ENCODE assay signal across 11 cellular contexts in genomic region chr7:5696346-5697100, GRCh38.
A peak's percentile ranks its signal among the peaks of the same experiment; 100 is the strongest.
DNase-seq lines count a peak whose midpoint lies in the region; ATAC-seq and TF ChIP-seq lines count a peak whose summit lies in the region.
"Had no signal": no experiment of that assay in that cellular context is flagged by ENCODE, and none has a peak within 500 bp of the region (broad histone marks: within the 10 kb centered on the region; RNA-seq: fewer than 3 reads in every experiment).

No MANE protein-coding gene starts in this region.

- no peak overlapping the region for H3K27ac ChIP-seq in BLaER1
- H3K27ac ChIP-seq in OCI-LY1 (ENCODE audit: low read depth, low read length, poor library complexity, severe bottlenecking) = peak overlapping the region; percentile 90
- H3K27ac ChIP-seq in esophagus (ENCODE audit: low read depth in 2 of 2, low read length in 1 of 2) = peak overlapping the region; percentile 85 to 86
- H3K27ac ChIP-seq in parathyroid adenoma = peak overlapping the region; percentile 99
- H3K27ac ChIP-seq: epithelial cell of prostate had no signal

- no peaks in the 10 kb centered on the region for H3K27me3 ChIP-seq in BLaER1
- no peaks in the 10 kb centered on the region for H3K27me3 ChIP-seq in OCI-LY1 (ENCODE audit: insufficient read depth, low read length)
- no peaks in the 10 kb centered on the region for H3K27me3 ChIP-seq in esophagus (ENCODE audit: control insufficient read depth in 1 of 2, insufficient read depth in 2 of 2, low read length in 2 of 2)
- H3K27me3 ChIP-seq in parathyroid adenoma (ENCODE audit: control insufficient read depth, insufficient read depth, low read length) = no peaks in the 10 kb centered on the region

- H3K36me3 ChIP-seq in BLaER1 (peaks cover 35% of the 10 kb centered on the region), OCI-LY1 (ENCODE audit: insufficient read depth, low read length) (peaks cover 21% of the 10 kb centered on the region), esophagus (ENCODE audit: control insufficient read depth in 2 of 2, insufficient read depth in 2 of 2, low read length in 1 of 2) (peaks cover 0 to 9% of the 10 kb centered on the region in 2 donors), parathyroid adenoma (ENCODE audit: control insufficient read depth, insufficient read depth, low read length) (no peaks in the 10 kb centered on the region)

- no peak for ATAC-seq in GM19328 (IDR thresholded peaks at IDR 0.05; ENCODE audit: unreplicated experiment)

- no peak overlapping the region for H3K4me3 ChIP-seq in BLaER1
- H3K4me3 ChIP-seq in OCI-LY1 (ENCODE audit: low read depth, low read length, poor library complexity, severe bottlenecking) = peak overlapping the region; percentile 54
- H3K4me3 ChIP-seq in esophagus (ENCODE audit: low read depth in 1 of 2, low read length in 2 of 2) = no peak overlapping the region
- no peak overlapping the region for H3K4me3 ChIP-seq in parathyroid adenoma (ENCODE audit: low read depth, low read length)

- WGBS in esophagus, 2 donors = 76 to 77% methylated on average over 17 of the region's 17 CpGs

- no peaks in the 10 kb centered on the region for H3F3A ChIP-seq in OCI-LY1 (ENCODE audit: insufficient read depth, low read length)

- no peaks in the 10 kb centered on the region for H3K9me3 ChIP-seq in BLaER1
- no peaks in the 10 kb centered on the region for H3K9me3 ChIP-seq in OCI-LY1 (ENCODE audit: low read length)
- H3K9me3 ChIP-seq in esophagus (ENCODE audit: control insufficient read depth in 2 of 2, insufficient read depth in 1 of 2, low read depth in 1 of 2, low read length in 1 of 2) = no peaks in the 10 kb centered on the region
- H3K9me3 ChIP-seq in parathyroid adenoma (ENCODE audit: control insufficient read depth, low read length) = no peaks in the 10 kb centered on the region

- H3K9ac ChIP-seq in BLaER1 (peak overlapping the region; percentile 39; the same call in 1 of the 2 replicates), OCI-LY1 (ENCODE audit: low read length) (peak overlapping the region; percentile 66; the same call in 1 of the 2 replicates), parathyroid adenoma (no peak overlapping the region)

- H3K9me2 ChIP-seq in OCI-LY1 (ENCODE audit: low read depth, low read length) = no peaks in the 10 kb centered on the region

- POLR2A ChIA-PET in HEK293T (lab: Yijun Ruan, JAX) = no interaction called here

- H2AFZ ChIP-seq in OCI-LY1 (ENCODE audit: low read length) = no peak overlapping the region
- H2AFZ ChIP-seq in parathyroid adenoma = no peak overlapping the region

- CTCF ChIA-PET in HEK293T (lab: Yijun Ruan, JAX) = interaction anchor here (1.0 kb wide), 1 partner anchor 8 kb away, joined by 3 read pairs; no protein-coding TSS in a partner anchor

- no peaks in the 10 kb centered on the region for H3K79me2 ChIP-seq in OCI-LY1 (ENCODE audit: insufficient read depth, low read length)
- peaks cover 9% of the 10 kb centered on the region for H3K79me2 ChIP-seq in parathyroid adenoma

- peak overlapping the region; percentile 85 for H3K4me2 ChIP-seq in BLaER1
- H3K4me2 ChIP-seq in OCI-LY1 (ENCODE audit: low read length) = peak overlapping the region; percentile 65; the same call in 1 of the 2 replicates
- H3K4me2 ChIP-seq in parathyroid adenoma (ENCODE audit: low read length) = peak overlapping the region; percentile 26

- DNase-seq in LoVo (ENCODE audit: low spot score) (no peak), HEK293T (ENCODE audit: extremely low spot score) (no peak), NCI-H1417 treated with DMSO at 0.1 percent for 48 hours (lab: John Stamatoyannopoulos, UW) (no peak)
- DNase-seq: mesendoderm, NCI-H1417 had no signal

- H3K4me1 ChIP-seq in BLaER1 (peaks cover 91% of the 10 kb centered on the region), OCI-LY1 (ENCODE audit: insufficient read depth, low read length, severe bottlenecking) (peaks cover 95% of the 10 kb centered on the region), esophagus (ENCODE audit: control insufficient read depth in 2 of 2, insufficient read depth in 2 of 2, low read length in 1 of 2) (peaks cover 0 to 8% of the 10 kb centered on the region in 2 donors), parathyroid adenoma (peaks cover 91% of the 10 kb centered on the region)

- peaks cover 100% of the 10 kb centered on the region for H4K20me1 ChIP-seq in BLaER1
- no peaks in the 10 kb centered on the region for H4K20me1 ChIP-seq in OCI-LY1 (ENCODE audit: insufficient read depth, low read length)

- TF ChIP-seq CTCF in OCI-LY1 (IDR thresholded peaks at IDR 0.05; ENCODE audit: low read length) (no peak), parathyroid adenoma (IDR thresholded peaks at IDR 0.05) (no peak)

TF ChIP-seq in HEK293T, 16 proteins besides CTCF, POLR2A, EP300 and RAD21:
- no peak for TF ChIP-seq BHLHE40 (IDR thresholded peaks at IDR 0.05; ENCODE audit: borderline replicate concordance)
- TF ChIP-seq ELF4 (IDR thresholded peaks at IDR 0.05) = no peak
- TF ChIP-seq PKNOX1 (IDR thresholded peaks at IDR 0.05) = no peak
- TF ChIP-seq LEF1 (IDR thresholded peaks at IDR 0.05; ENCODE audit: borderline replicate concordance) = no peak
- TF ChIP-seq L3MBTL2 (conservative IDR thresholded peaks at IDR 0.05) = no peak
- no peak for TF ChIP-seq SUZ12 (IDR thresholded peaks at IDR 0.05)
- TF ChIP-seq FOXM1 (IDR thresholded peaks at IDR 0.05; ENCODE audit: borderline replicate concordance) = no peak
- TF ChIP-seq FOXK2 (IDR thresholded peaks at IDR 0.05) = no peak
- TF ChIP-seq NFRKB (IDR thresholded peaks at IDR 0.05) = no peak
- no peak for TF ChIP-seq SP1 (IDR thresholded peaks at IDR 0.05)
- no peak for TF ChIP-seq HDGF (IDR thresholded peaks at IDR 0.05; ENCODE audit: borderline replicate concordance)
- no peak for TF ChIP-seq TARDBP (IDR thresholded peaks at IDR 0.05)
- TF ChIP-seq ARNT (IDR thresholded peaks at IDR 0.05) = no peak

Comparison
In these comparisons a context has a peak if more than half of its experiments do, and no peak if none do; other contexts are left out.
1. H3K4me2 ChIP-seq: peak in every context shown above with its lines; median percentile 85 in BLaER1; 65 in OCI-LY1; 26 in parathyroid adenoma.